Comparison of ENCODE assay signal across 12 cellular contexts in genomic region chr16:85520853-85521736, GRCh38.
DNase-seq lines count a peak whose midpoint lies in the region; FAIRE-seq and TF ChIP-seq lines count a peak whose summit lies in the region.
"Had no signal": no experiment of that assay in that cellular context is flagged by ENCODE, and none has a peak within 500 bp of the region (broad histone marks: within the 10 kb centered on the region; RNA-seq: fewer than 3 reads in every experiment).

No MANE protein-coding gene starts in this region.

- H2BK5ac ChIP-seq in H1 (ENCODE audit: low read depth, low read length) = no peak overlapping the region

- no peak overlapping the region for H4K8ac ChIP-seq in H1 (ENCODE audit: extremely low read depth, insufficient read depth, low read length)

- TF ChIP-seq CTCF in H1 (IDR thresholded peaks at IDR 0.05; ENCODE audit: control extremely low read depth in 1 of 3, insufficient read depth in 1 of 3, low read depth in 1 of 3, low read length in 3 of 3) (no peak), nephron (IDR thresholded peaks at IDR 0.05; ENCODE audit: unreplicated experiment in 3 of 3) (no peak)

- H3K36me3 ChIP-seq in BLaER1 treated with 17β-estradiol and CSF1 and Interleukin-3, amounts not matched to agents 10 nM and 100 nM = peaks cover 0 to 4% (median 0%) of the 10 kb centered on the region in 11 experiments; a peak in 1 of 22 replicates
- H3K36me3 ChIP-seq in H1 (ENCODE audit: control insufficient read depth in 2 of 4, insufficient read depth in 4 of 4, low read length in 3 of 4) = no peaks in the 10 kb centered on the region

- peaks cover 32 to 78% (median 65%) of the 10 kb centered on the region in 10 experiments for H3K4me1 ChIP-seq in BLaER1 treated with 17β-estradiol and CSF1 and Interleukin-3, amounts not matched to agents 10 nM and 100 nM
- H3K4me1 ChIP-seq in H1 (replicated peaks in 1 of 4; ENCODE audit: control insufficient read depth in 3 of 4, insufficient read depth in 4 of 4, low read length in 3 of 4) = peaks cover 6 to 30% (median 18%) of the 10 kb centered on the region in 4 experiments

- H4K91ac ChIP-seq in H1 (replicated peaks; ENCODE audit: insufficient read length, low read length) = no peak overlapping the region

- H2BK120ac ChIP-seq in H1 (replicated peaks; ENCODE audit: low read depth, low read length) = no peak overlapping the region

- H3K4ac ChIP-seq in H1 (replicated peaks; ENCODE audit: insufficient read length, low read depth, low read length) = no peak overlapping the region

- H3K56ac ChIP-seq in H1 (replicated peaks; ENCODE audit: insufficient read length, low read depth, low read length) = no peak overlapping the region

- peak overlapping the region in 6 of 11 experiments; percentile 42 to 97 (median 58); a peak in 11 of 22 replicates for H3K27ac ChIP-seq in BLaER1 treated with 17β-estradiol and CSF1 and Interleukin-3, amounts not matched to agents 10 nM and 100 nM
- H3K27ac ChIP-seq in H1 (ENCODE audit: low read depth, low read length) = no peak overlapping the region

- H3K27me3 ChIP-seq in BLaER1 treated with 17β-estradiol and CSF1 and Interleukin-3, amounts not matched to agents 10 nM and 100 nM = no peaks in the 10 kb centered on the region
- no peaks in the 10 kb centered on the region; a peak in 1 of 7 replicates for H3K27me3 ChIP-seq in H1 (replicated peaks in 1 of 4; ENCODE audit: control insufficient read depth in 3 of 4, extremely low read depth in 1 of 4, insufficient read depth in 3 of 4, low read length in 3 of 4)

- no peak overlapping the region for H4K5ac ChIP-seq in H1 (ENCODE audit: insufficient read length, low read depth, low read length)

- H3K23ac ChIP-seq in H1 (ENCODE audit: insufficient read length) = no peak overlapping the region

- H3K14ac ChIP-seq in H1 (ENCODE audit: insufficient read length) = no peak overlapping the region

- H2BK12ac ChIP-seq in H1 (ENCODE audit: low read depth, low read length) = peak overlapping the region; percentile 60; the same call in 1 of the 2 replicates

- TF ChIP-seq EP300 in Ishikawa (IDR thresholded peaks at IDR 0.05; ENCODE audit: borderline replicate concordance) (peak; percentile 90), H1 (IDR thresholded peaks at IDR 0.05; ENCODE audit: borderline replicate concordance in 1 of 2, low read depth in 2 of 2, low read length in 2 of 2) (no peak)

- CTCF ChIA-PET in H1 (lab: Charles Lee; ENCODE audit: partially characterized antibody) = interaction anchor here (0.6 to 2.2 kb wide), 14 partner anchors 8 to 406 kb away, joined by 3 to 9 read pairs (median 4); no protein-coding TSS in a partner anchor

- peaks cover 11% of the 10 kb centered on the region for H3K23me2 ChIP-seq in H1 (ENCODE audit: low read depth, low read length)

- no peak for DNase-seq in H1 (ENCODE audit: low read depth in 1 of 2, low spot score in 2 of 2)
- no peak for DNase-seq in erythroblast (lab: John Stamatoyannopoulos, UW)
- no peak for DNase-seq in NCI-H446 (lab: John Stamatoyannopoulos, UW)
- no peak for DNase-seq in CD1c-positive myeloid dendritic cell (ENCODE audit: extremely low spot score)
- DNase-seq in amygdala (lab: John Stamatoyannopoulos, UW) = no peak
- DNase-seq: activated CD8-positive, alpha-beta memory T cell treated with anti-CD3 and anti-CD28 coated beads for 24 hours; activated naive CD4-positive, alpha-beta T cell; mesenchymal stem cell had no signal

- FAIRE-seq in H1 (lab: Jason Lieb, UNC) = no peak
- FAIRE-seq: TTC549 had no signal

- peak; percentile 50 for TF ChIP-seq RAD21 in Ishikawa (IDR thresholded peaks at IDR 0.05; ENCODE audit: low read depth)
- no peak for TF ChIP-seq RAD21 in H1 (IDR thresholded peaks at IDR 0.05 in 1 of 2, conservative IDR thresholded peaks at IDR 0.05 in 1 of 2; ENCODE audit: low read depth in 2 of 2, low read length in 2 of 2)

- TF ChIP-seq POLR2A in H1 (IDR thresholded peaks at IDR 0.05; ENCODE audit: control extremely low read depth in 1 of 2, low read depth in 2 of 2, low read length in 2 of 2) (no peak), erythroblast (IDR thresholded peaks at IDR 0.05; ENCODE audit: low read length) (no peak)

- no peak overlapping the region for H2AFZ ChIP-seq in H1 (ENCODE audit: low read length)

- no peaks in the 10 kb centered on the region for H3K79me2 ChIP-seq in H1 (ENCODE audit: control insufficient read depth in 1 of 2, insufficient read depth in 2 of 2, low read length in 2 of 2)

- H3K79me1 ChIP-seq in H1 (ENCODE audit: low read depth, low read length) = 0 out of 2 replicates have a peak, but pooled peaks cover 4% of the 10 kb centered on the region

- peaks cover 9% of the 10 kb centered on the region for H3K27me3 Mint-ChIP-seq in nephron (ENCODE audit: low read depth)

- no peaks in the 10 kb centered on the region for H3K9me3 ChIP-seq in BLaER1 treated with 17β-estradiol and CSF1 and Interleukin-3, amounts not matched to agents 10 nM and 100 nM (replicated peaks in 1 of 11)
- no peaks in the 10 kb centered on the region for H3K9me3 ChIP-seq in H1 (ENCODE audit: insufficient read depth in 2 of 2, low read depth in 1 of 2, low read length in 1 of 2)

- no peak overlapping the region for H2BK15ac ChIP-seq in H1 (ENCODE audit: low read length)

- POLR2A ChIA-PET in H1 (lab: Charles Lee; ENCODE audit: partially characterized antibody) = interaction anchor here (1.0 kb wide), 1 partner anchor 86 kb away, joined by 3 read pairs; no protein-coding TSS in a partner anchor

- peaks cover 51% of the 10 kb centered on the region for H3K4me1 Mint-ChIP-seq in nephron

- H2AK5ac ChIP-seq in H1 (ENCODE audit: low read depth, low read length) = no peak overlapping the region

- H3K9ac ChIP-seq in BLaER1 treated with 17β-estradiol and CSF1 and Interleukin-3, amounts not matched to agents 10 nM and 100 nM = peak overlapping the region in 5 of 11 experiments; percentile 5 to 44 (median 39); a peak in 5 of 22 replicates
- H3K9ac ChIP-seq in H1 (replicated peaks in 1 of 4; ENCODE audit: extremely low read depth in 1 of 4, low read depth in 3 of 4, low read length in 3 of 4) = no peak overlapping the region

- peak overlapping the region; percentile 11 to 20 (median 13) for H3K4me3 Mint-ChIP-seq in nephron

- peak overlapping the region; percentile 83 to 88 (median 85) for H3K27ac Mint-ChIP-seq in nephron

- H3K4me2 ChIP-seq in BLaER1 treated with 17β-estradiol and CSF1 and Interleukin-3, amounts not matched to agents 10 nM and 100 nM = peak overlapping the region in 8 of 11 experiments; percentile 16 to 88 (median 46); a peak in 14 of 22 replicates
- no peak overlapping the region for H3K4me2 ChIP-seq in H1 (ENCODE audit: insufficient read depth in 1 of 2, low read depth in 2 of 2, low read length in 2 of 2)

- no peak overlapping the region for H3K4me3 ChIP-seq in BLaER1 treated with 17β-estradiol and CSF1 and Interleukin-3, amounts not matched to agents 10 nM and 100 nM
- no peak overlapping the region for H3K4me3 ChIP-seq in H1 (ENCODE audit: extremely low read depth in 1 of 4, insufficient read depth in 2 of 4, low read depth in 3 of 4, low read length in 4 of 4)

- WGBS in H1 (ENCODE audit: extremely low coverage in 1 of 2, insufficient coverage in 1 of 2, insufficient read length in 1 of 2, insufficient replicate concordance in 2 of 2, low coverage in 1 of 2, low lambda C conversion rate in 2 of 2, missing lambda C conversion rate in 1 of 2), 2 experiments = 89% methylated on average over 22 of the region's 24 CpGs; no CpG with 5 or more reads in 1 of the 2 experiments

- no peaks in the 10 kb centered on the region for H4K20me1 ChIP-seq in BLaER1 treated with 17β-estradiol and CSF1 and Interleukin-3, amounts not matched to agents 10 nM and 100 nM
- peaks cover 0 to 8% of the 10 kb centered on the region in 2 experiments for H4K20me1 ChIP-seq in H1 (replicated peaks in 1 of 2; ENCODE audit: control insufficient read depth in 1 of 2, insufficient read depth in 2 of 2, low read length in 2 of 2)

- peaks cover 19% of the 10 kb centered on the region for H3K36me3 Mint-ChIP-seq in nephron (ENCODE audit: low read depth)

- H3K9me3 Mint-ChIP-seq in nephron = no peaks in the 10 kb centered on the region

- H2BK20ac ChIP-seq in H1 (ENCODE audit: low read length) = 0 out of 2 replicates have a peak overlapping the region, but pooled peaks have one; percentile 48

- no peak overlapping the region; the same call in none of the 2 replicates for H3K18ac ChIP-seq in H1 (ENCODE audit: extremely low read depth, low read length)

TF ChIP-seq in Ishikawa, 13 proteins besides CTCF, POLR2A, EP300 and RAD21 (continues in another document):
- peak; percentile 71 for TF ChIP-seq MAX (IDR thresholded peaks at IDR 0.05)
- TF ChIP-seq ZBTB7A (IDR thresholded peaks at IDR 0.05; ENCODE audit: low read depth) = no peak
- 0 out of 2 replicates have a peak, but pooled peaks have one; percentile 35 for TF ChIP-seq CREB1 (IDR thresholded peaks at IDR 0.05; ENCODE audit: low read depth)
- TF ChIP-seq TEAD4 (IDR thresholded peaks at IDR 0.05) = peak; percentile 82
- peak; percentile 75 for TF ChIP-seq YY1 (IDR thresholded peaks at IDR 0.05; ENCODE audit: low read depth)
- TF ChIP-seq TAF1 (IDR thresholded peaks at IDR 0.05; ENCODE audit: low read depth) = no peak
- peak; percentile 95 for TF ChIP-seq NFIC (IDR thresholded peaks at IDR 0.05)
- peak; percentile 58; the same call in 1 of the 2 replicates for TF ChIP-seq CEBPB (IDR thresholded peaks at IDR 0.05)
- 0 out of 2 replicates have a peak, but pooled peaks have one; percentile 17 for TF ChIP-seq EGR1 (IDR thresholded peaks at IDR 0.05)

TF ChIP-seq in H1, 55 proteins besides CTCF, POLR2A, EP300 and RAD21 (continues in another document):
- TF ChIP-seq TBP (IDR thresholded peaks at IDR 0.05; ENCODE audit: low read depth, low read length) = no peak
- no peak for TF ChIP-seq YY1 (IDR thresholded peaks at IDR 0.05; ENCODE audit: low read depth, low read length)
- TF ChIP-seq RXRA (IDR thresholded peaks at IDR 0.05; ENCODE audit: insufficient read depth, low read depth, low read length) = no peak
- TF ChIP-seq ATF3 (IDR thresholded peaks at IDR 0.05; ENCODE audit: insufficient read depth, low read depth, low read length) = no peak
- TF ChIP-seq RBBP5 (IDR thresholded peaks at IDR 0.05; ENCODE audit: borderline replicate concordance, low read depth, low read length) = no peak
- no peak for TF ChIP-seq TAF7 (optimal IDR thresholded peaks at IDR 0.05; ENCODE audit: borderline replicate concordance, low read depth, low read length)
- TF ChIP-seq SAP30 (IDR thresholded peaks at IDR 0.05; ENCODE audit: insufficient read depth, insufficient replicate concordance, low read length) = no peak
- no peak for TF ChIP-seq CTBP2 (IDR thresholded peaks at IDR 0.05; ENCODE audit: borderline replicate concordance, insufficient read depth, insufficient read length, low read length)
- TF ChIP-seq HDAC6 (IDR thresholded peaks at IDR 0.05; ENCODE audit: low read depth, low read length) = no peak
- no peak for TF ChIP-seq NRF1 (IDR thresholded peaks at IDR 0.05; ENCODE audit: low read depth, low read length)
- no peak for TF ChIP-seq SIRT6 (IDR thresholded peaks at IDR 0.05; ENCODE audit: low read length)
- no peak for TF ChIP-seq TAF1 (IDR thresholded peaks at IDR 0.05; ENCODE audit: low read depth, low read length)

Comparison
In these comparisons a context has a peak if more than half of its experiments do, and no peak if none do; other contexts are left out.
1. H3K4me2 ChIP-seq: peak in BLaER1 treated with 17β-estradiol and CSF1 and Interleukin-3, amounts not matched to agents 10 nM and 100 nM (8 of 11); none in H1 (0 of 2).